ENCODE assay signal across 26 cellular contexts in the genomic region with DNA sequence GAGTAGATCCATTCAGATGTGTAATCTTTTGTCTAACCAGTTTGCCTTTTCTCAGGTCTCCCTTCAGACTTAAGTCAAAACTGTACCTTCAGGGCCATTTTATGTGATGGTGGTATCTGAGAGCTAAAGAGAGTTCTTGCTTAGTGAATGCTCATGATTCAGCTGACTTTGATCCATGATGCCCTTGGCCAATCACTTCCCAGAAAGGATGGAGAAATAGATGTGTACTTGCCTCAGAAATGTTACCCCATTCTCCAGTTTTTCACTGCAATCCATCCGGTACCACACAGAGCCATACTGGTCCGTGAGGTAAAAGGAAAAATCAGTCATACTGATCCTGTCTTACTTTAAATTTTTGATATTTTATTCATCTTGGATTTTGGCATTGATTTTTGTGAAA.
"Had no signal": no experiment of that assay in that cellular context is flagged by ENCODE, and none has a peak within 500 bp of the region (broad histone marks: within the 10 kb centered on the region; RNA-seq: fewer than 3 reads in every experiment).

No MANE protein-coding gene starts in this region.

- H3K4me3 ChIP-seq: adrenal gland, ascending aorta, breast epithelium, coronary artery, dorsolateral prefrontal cortex, esophagus muscularis mucosa, gastroesophageal sphincter had no signal

- H3K9me3 ChIP-seq: adrenal gland, ascending aorta, breast epithelium, esophagus muscularis mucosa, gastroesophageal sphincter had no signal

- H3K36me3 ChIP-seq: adrenal gland, ascending aorta, breast epithelium, esophagus muscularis mucosa, gastroesophageal sphincter had no signal

- H3K4me1 ChIP-seq: adrenal gland, ascending aorta, breast epithelium, esophagus muscularis mucosa, gastroesophageal sphincter had no signal

- ATAC-seq: activated CD4-positive, alpha-beta T cell treated with anti-CD3 and anti-CD28 coated beads for 36 hours; activated CD8-positive, alpha-beta memory T cell treated with anti-CD3 and anti-CD28 coated beads, Interleukin-2, amount 10 ng/mL, durations not matched to agents 7 days and 5 days; activated CD8-positive, alpha-beta T cell treated with anti-CD3 and anti-CD28 coated beads, Interleukin-2, amount 10 ng/mL, durations not matched to agents 7 days and 5 days; activated naive CD8-positive, alpha-beta T cell treated with anti-CD3 and anti-CD28 coated beads, Interleukin-2, amount 50 U/mL, for 24 hours; gastroesophageal sphincter had no signal

- DNase-seq: activated CD4-positive, alpha-beta memory T cell treated with anti-CD3 and anti-CD28 coated beads for 36 hours; activated CD4-positive, alpha-beta T cell treated with anti-CD3 and anti-CD28 coated beads for 36 hours; activated CD4-positive, alpha-beta T cell treated with anti-CD3 and anti-CD28 coated beads, Interleukin-2, amount 10 ng/mL, durations not matched to agents 24 days and 14 days; activated CD4-positive, CD25-positive, alpha-beta regulatory T cell; activated CD4-positive, CD25-positive, alpha-beta regulatory T cell treated with anti-CD3 and anti-CD28 coated beads, Interleukin-2, amount 50 U/mL, for 72 hours; activated CD8-positive, alpha-beta memory T cell treated with anti-CD3 and anti-CD28 coated beads, Interleukin-2, amount 10 ng/mL, durations not matched to agents 7 days and 5 days; activated CD8-positive, alpha-beta memory T cell treated with anti-CD3 and anti-CD28 coated beads, Interleukin-2, amount 50 U/mL, for 4 hours; activated CD8-positive, alpha-beta T cell treated with anti-CD3 and anti-CD28 coated beads, Interleukin-2, amount 10 ng/mL, durations not matched to agents 7 days and 5 days; activated effector memory CD4-positive, alpha-beta T cell treated with anti-CD3 and anti-CD28 coated beads, Interleukin-2, amount 50 U/mL, for 16 hours; activated naive CD4-positive, alpha-beta T cell treated with anti-CD3 and anti-CD28 coated beads for 36 hours; activated naive CD8-positive, alpha-beta T cell treated with anti-CD3 and anti-CD28 coated beads for 36 hours; activated naive CD8-positive, alpha-beta T cell treated with anti-CD3 and anti-CD28 coated beads, Interleukin-2, amount 50 U/mL, for 24 hours; activated T-cell treated with anti-CD3 and anti-CD28 coated beads, Interleukin-2, amount 50 U/mL, for 1 hour; activated T-cell treated with anti-CD3 and anti-CD28 coated beads, Interleukin-2, amount 50 U/mL, for 48 hours; dorsolateral prefrontal cortex; effector memory CD4-positive, alpha-beta T cell; endodermal cell; erythroblast; foreskin melanocyte; T-helper 2 cell had no signal

- H3K27ac ChIP-seq: adrenal gland, ascending aorta, breast epithelium, coronary artery, dorsolateral prefrontal cortex, esophagus muscularis mucosa, gastroesophageal sphincter had no signal

- H3K27me3 ChIP-seq: ascending aorta, breast epithelium, esophagus muscularis mucosa had no signal
